Comparison of ENCODE assay signal across 15 cellular contexts in the genomic region with DNA sequence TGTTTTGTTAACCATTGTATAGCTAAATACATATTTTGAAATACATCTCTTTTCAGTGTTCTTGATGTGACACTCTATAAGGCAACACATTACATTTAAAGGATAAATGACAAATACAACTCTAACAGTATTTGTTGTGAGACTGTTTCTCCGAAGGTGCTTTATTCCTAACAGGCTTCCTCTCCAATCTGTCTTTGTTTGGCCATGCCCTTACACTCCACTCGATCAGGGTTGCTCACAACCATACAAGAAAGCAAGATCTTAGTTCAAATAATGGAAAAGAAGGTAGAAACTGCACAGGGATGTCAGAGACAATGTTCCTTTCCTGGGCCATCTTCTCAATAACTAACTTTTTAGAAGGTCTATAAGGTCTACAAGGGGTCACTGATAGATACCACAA.
"Had no signal": no experiment of that assay in that cellular context is flagged by ENCODE, and none has a peak within 500 bp of the region (broad histone marks: within the 10 kb centered on the region; RNA-seq: fewer than 3 reads in every experiment).

No MANE protein-coding gene starts in this region.

- FAIRE-seq: bronchial epithelial cell, keratinocyte had no signal

- H3K4me3 ChIP-seq: dorsolateral prefrontal cortex, esophagus muscularis mucosa, heart left ventricle, left ventricle myocardium inferior, tibial artery had no signal

- H3K27me3 ChIP-seq: esophagus muscularis mucosa, foreskin keratinocyte, heart left ventricle, tibial artery had no signal

- H3K27ac ChIP-seq: dorsolateral prefrontal cortex, esophagus muscularis mucosa, foreskin keratinocyte, heart left ventricle, left ventricle myocardium inferior, tibial artery had no signal

- H3K4me1 ChIP-seq: tibial artery had no signal

- H3K36me3 ChIP-seq: esophagus muscularis mucosa, heart left ventricle, left ventricle myocardium inferior, tibial artery had no signal

- DNase-seq: activated CD4-positive, alpha-beta T cell treated with anti-CD3 and anti-CD28 coated beads for 1 hour; activated CD4-positive, alpha-beta T cell treated with anti-CD3 and anti-CD28 coated beads, Interleukin-2, amount 50 U/mL, for 48 hours; activated gamma-delta T cell treated with Interleukin-2 at 50 U/mL for 16 hours; activated T-cell treated with anti-CD3 and anti-CD28 coated beads, Interleukin-2, amount 50 U/mL, for 48 hours; aorta; dorsolateral prefrontal cortex; foreskin keratinocyte; heart left ventricle; left ventricle myocardium inferior; right cardiac atrium; tibial artery had no signal

- H3K9me3 ChIP-seq: esophagus muscularis mucosa, heart left ventricle, left ventricle myocardium inferior, tibial artery had no signal

- ATAC-seq: foreskin keratinocyte; heart left ventricle; right cardiac atrium; stimulated activated effector memory CD8-positive, alpha-beta T cell treated with anti-CD3 and anti-CD28 coated beads, Interleukin-12 subunit alpha, Interleukin-12 subunit beta, amount 100 ng/mL, for 72 hours had no signal
